In the genomic region with DNA sequence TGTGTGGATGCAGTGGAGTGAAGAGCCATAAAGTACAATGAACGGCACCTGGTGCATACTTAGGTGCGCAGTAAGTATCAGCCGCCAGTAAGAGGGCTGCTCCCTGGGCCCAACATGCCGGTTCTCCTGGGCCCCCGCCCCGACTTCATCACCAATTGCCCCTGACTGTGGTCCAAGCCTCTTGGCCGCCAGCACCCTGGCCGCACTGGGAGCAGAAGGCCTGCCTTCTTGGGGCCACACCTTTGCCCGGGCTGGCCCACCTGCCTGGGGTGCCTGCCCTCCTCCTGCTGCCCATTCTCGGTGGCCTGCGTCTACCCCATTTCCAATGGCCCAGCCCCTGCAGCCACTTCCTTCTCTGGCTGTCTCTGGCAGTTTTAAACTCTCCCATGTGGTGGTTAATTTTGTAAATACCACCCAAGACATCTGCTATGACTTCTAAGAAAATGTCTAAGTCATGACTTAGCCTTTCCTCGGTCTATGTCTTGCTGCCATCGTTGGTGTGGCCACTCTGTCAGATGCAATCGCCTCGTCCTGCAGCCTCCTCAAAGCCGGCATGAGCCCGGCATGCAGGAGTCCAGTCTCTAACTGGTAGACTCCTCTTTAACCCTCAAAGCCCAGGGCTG, we compare ENCODE assay signal across 16 cellular contexts. TPM values are rescaled to one million over a fixed set of nuclear protein-coding genes. Genes with fewer than 3 reads are reported as not detected.
A peak's percentile ranks its signal among the peaks of the same experiment; 100 is the strongest.
DNase-seq lines count a peak whose midpoint lies in the region; ATAC-seq, FAIRE-seq and TF ChIP-seq lines count a peak whose summit lies in the region.
"Had no signal": no experiment of that assay in that cellular context is flagged by ENCODE, and none has a peak within 500 bp of the region (broad histone marks: within the 10 kb centered on the region; RNA-seq: fewer than 3 reads in every experiment).

No MANE protein-coding gene starts in this region.

- no peaks in the 10 kb centered on the region for H3K27me3 Mint-ChIP-seq in WTC11 (ENCODE audit: low read depth)
- H3K27me3 Mint-ChIP-seq in nephron (ENCODE audit: low read depth) = no peaks in the 10 kb centered on the region

- intact Hi-C loops in HepG2 (cut with micrococcal nuclease; ENCODE audit: unreplicated experiment) = no loop called here
- intact Hi-C loops in right lobe of liver (cut with DNase I) = no loop called here
- intact Hi-C loops in cardiac septum (cut with DNase I) = no loop called here

- no peaks in the 10 kb centered on the region; the same call in 1 of the 2 replicates for H3K36me3 Mint-ChIP-seq in WTC11
- H3K36me3 Mint-ChIP-seq in nephron (ENCODE audit: low read depth) = no peaks in the 10 kb centered on the region

- TF ChIP-seq POLR2A in HepG2 (IDR thresholded peaks at IDR 0.05; ENCODE audit: insufficient read depth in 1 of 2, low read depth in 2 of 2, low read length in 2 of 2) (no peak), right lobe of liver (IDR thresholded peaks at IDR 0.05) (no peak)

- H4K20me1 ChIP-seq in HepG2 (ENCODE audit: insufficient read depth, low read length) = no peaks in the 10 kb centered on the region; the same call in 1 of the 2 replicates

- BruUV-seq in HepG2 (replicated peaks; lab: Mats Ljungman, UMichigan) = no TSS peak

- no peak for ATAC-seq in HepG2
- no peak for ATAC-seq in right lobe of liver
- ATAC-seq in WTC11 = no peak

- H3K27ac ChIP-seq in HepG2 (ENCODE audit: extremely low read length, insufficient read depth, low read length) (no peak overlapping the region), right lobe of liver (no peak overlapping the region)
- H3K27ac ChIP-seq: PC-9 had no signal

- H3K27me3 ChIP-seq in HepG2 (ENCODE audit: control insufficient read depth in 1 of 2, insufficient read depth in 2 of 2, low read length in 2 of 2) (peaks cover 14 to 93% of the 10 kb centered on the region in 2 experiments), right lobe of liver (no peaks in the 10 kb centered on the region)

- no peaks in the 10 kb centered on the region for H3K9me3 ChIP-seq in HepG2 (ENCODE audit: low read length)
- H3K9me3 ChIP-seq in right lobe of liver = no peaks in the 10 kb centered on the region
- H3K9me3 ChIP-seq: Caco-2 had no signal

- POLR2A ChIA-PET in HepG2 (lab: Yijun Ruan, JAX) = no interaction called here
- POLR2A ChIA-PET in WTC11 (lab: Charles Lee) = no interaction called here

- peaks cover 78% of the 10 kb centered on the region for H3K4me1 Mint-ChIP-seq in WTC11
- peaks cover 80% of the 10 kb centered on the region for H3K4me1 Mint-ChIP-seq in nephron

- no peak overlapping the region for H3K4me2 ChIP-seq in HepG2 (ENCODE audit: low read depth, low read length)
- H3K4me2 ChIP-seq: PC-9 had no signal

- no peak for TF ChIP-seq CTCF in HepG2 (CRISPR knock-in tag; IDR thresholded peaks at IDR 0.05)
- no peak for TF ChIP-seq CTCF in right lobe of liver (IDR thresholded peaks at IDR 0.05)
- TF ChIP-seq CTCF in WTC11 (IDR thresholded peaks at IDR 0.05) = no peak
- TF ChIP-seq CTCF in nephron (IDR thresholded peaks at IDR 0.05; ENCODE audit: unreplicated experiment in 3 of 3) = no peak

- H3K4me3 Mint-ChIP-seq in WTC11 (no peak overlapping the region), nephron (no peak overlapping the region)

- 20% methylated on average over 14 of the region's 17 CpGs for WGBS in HepG2 (ENCODE audit: low lambda C conversion rate)
- WGBS in right lobe of liver (ENCODE audit: insufficient coverage, low coverage, low lambda C conversion rate, missing lambda C conversion rate) = 59% methylated on average over 5 of the region's 17 CpGs

- H2AFZ ChIP-seq in HepG2 (ENCODE audit: low read length) = no peak overlapping the region
- H2AFZ ChIP-seq: PC-9 had no signal

- no peak overlapping the region for H3K4me3 ChIP-seq in HepG2 (replicated peaks in 1 of 3; ENCODE audit: insufficient read depth in 1 of 3, low read depth in 2 of 3, low read length in 3 of 3)
- no peak overlapping the region for H3K4me3 ChIP-seq in right lobe of liver
- H3K4me3 ChIP-seq: PC-9 had no signal

- H3K27ac Mint-ChIP-seq in WTC11 (peak overlapping the region; percentile 29; the same call in 1 of the 2 replicates), nephron (peak overlapping the region in 2 of 3 experiments; percentile 81 to 98)

- H3K9me3 Mint-ChIP-seq in WTC11 (no peaks in the 10 kb centered on the region), nephron (no peaks in the 10 kb centered on the region)

- DNase-seq in HepG2 (ENCODE audit: low spot score) = no peak
- DNase-seq in right lobe of liver = no peak
- DNase-seq in WTC11 (ENCODE audit: low spot score) = no peak
- no peak for DNase-seq in cardiac septum (ENCODE audit: low spot score)
- DNase-seq in NCI-H345 (lab: John Stamatoyannopoulos, UW) = no peak
- DNase-seq in GM19240 (ENCODE audit: insufficient read length, low spot score) = no peak
- DNase-seq in EL = no peak
- DNase-seq: Caco-2, HCEC 1CT, KG1, NCI-H2171 treated with DMSO at 0.1 percent for 48 hours, PC-9 had no signal

- TF ChIP-seq RAD21 in HepG2 (CRISPR knock-in tag; IDR thresholded peaks at IDR 0.05) = no peak

- FAIRE-seq in HepG2 (lab: Jason Lieb, UNC) = no peak

- TF ChIP-seq EP300 in HepG2 (IDR thresholded peaks at IDR 0.05; ENCODE audit: low read depth in 2 of 2, low read length in 2 of 2) = no peak
- TF ChIP-seq EP300 in HepG2 (CRISPR knock-in tag; IDR thresholded peaks at IDR 0.05; ENCODE audit: borderline replicate concordance) = no peak

- H3K4me1 ChIP-seq in HepG2 (ENCODE audit: insufficient read depth, low read length) (no peaks in the 10 kb centered on the region), right lobe of liver (no peaks in the 10 kb centered on the region)
- H3K4me1 ChIP-seq: Caco-2 had no signal

- no peak overlapping the region for H3K9ac ChIP-seq in HepG2 (ENCODE audit: insufficient read depth, low read depth, low read length)

- in situ Hi-C loops in HepG2 (cut with HindIII; ENCODE audit: extremely low pct_ligation_motif_present, low pct_unique_long_range_greater_than_20kb) = no loop called here

- no peaks in the 10 kb centered on the region for H3K79me2 ChIP-seq in HepG2 (ENCODE audit: insufficient read depth, low read length)

- no peaks in the 10 kb centered on the region for H3K36me3 ChIP-seq in HepG2 (replicated peaks in 1 of 2; ENCODE audit: control insufficient read depth in 1 of 2, insufficient read depth in 2 of 2, low read length in 2 of 2)
- H3K36me3 ChIP-seq in right lobe of liver = no peaks in the 10 kb centered on the region

- CTCF ChIA-PET in HepG2 (lab: Yijun Ruan, JAX; ENCODE audit: low intra/inter-chr PET ratio, low total read pairs) (no interaction called here), WTC11 (lab: Charles Lee) (no interaction called here)

RNA-seq across cellular contexts. Expression of gene PMEPA1, which starts 36.8 kb away (rescaled TPM):
- total RNA-seq in HepG2 (2016; rRNA removed; fragmentation: Illumina TruSeq; extraction: Trizol) = not detected in 2 replicates
- not detected in 2 replicates for total RNA-seq in HepG2 (2016; cell fraction: cytosol; rRNA removed; fragmentation: Illumina TruSeq; extraction: Trizol; ENCODE audit: low read depth)
- total RNA-seq in HepG2 (2016; cell fraction: insoluble cytoplasmic fraction; rRNA removed; fragmentation: Illumina TruSeq; extraction: Trizol) = not detected in 2 replicates
- total RNA-seq in HepG2 (2016; cell fraction: membrane; rRNA removed; fragmentation: Illumina TruSeq; extraction: Trizol) = 0.31 TPM in 1 of 2 replicates, not detected in the other
- total RNA-seq in HepG2 (2016; cell fraction: nucleus; rRNA removed; fragmentation: Illumina TruSeq; extraction: Trizol) = not detected in 2 replicates
- polyA plus RNA-seq in HepG2 (2011; rRNA removed) = 0.08 TPM in 1 of 2 replicates, not detected in the other
- 0.03 TPM in 1 of 2 replicates, not detected in the other for polyA plus RNA-seq in HepG2 (2011; cell fraction: cytosol; rRNA removed)
- 0.12 and 0.16 TPM in 2 replicates for polyA plus RNA-seq in HepG2 (2011; cell fraction: nucleus; rRNA removed)
- polyA plus RNA-seq in HepG2 (2012) = not detected in 2 replicates
- polyA plus RNA-seq in HepG2 (2016; cell fraction: cytosol; fragmentation: Illumina TruSeq; extraction: Trizol; ENCODE audit: low read depth) = not detected in 2 replicates
- polyA plus RNA-seq in HepG2 (2016; cell fraction: insoluble cytoplasmic fraction; fragmentation: Illumina TruSeq; extraction: Trizol; ENCODE audit: low read depth) = not detected in 2 replicates
- polyA plus RNA-seq in HepG2 (2016; cell fraction: membrane; fragmentation: Illumina TruSeq; extraction: Trizol; ENCODE audit: low read depth) = 0.15 TPM in 1 of 2 replicates, not detected in the other
- not detected in 2 replicates for polyA plus RNA-seq in HepG2 (2016; cell fraction: nucleus; fragmentation: Illumina TruSeq; extraction: Trizol; ENCODE audit: insufficient read depth, low read depth)
- polyA minus RNA-seq in HepG2 (2011; rRNA and poly(A)+ RNA removed; ENCODE audit: low replicate concordance) = 0.20 and 7.8 TPM in 2 replicates
- polyA minus RNA-seq in HepG2 (2011; cell fraction: cytosol; rRNA and poly(A)+ RNA removed) = 0.53 TPM in 1 of 2 replicates, not detected in the other
- polyA minus RNA-seq in HepG2 (2011; cell fraction: nucleus; rRNA and poly(A)+ RNA removed) = 0.39 TPM in 1 of 2 replicates, not detected in the other
- total RNA-seq in right lobe of liver = 1 to 10 TPM in 4 of 6 experiments, under 1 TPM in 2; 0.50 to 2.3 (median 1.4) TPM
- 29.8 to 40.6 TPM (median 31.0 TPM) in 3 replicates for total RNA-seq in WTC11 (2021)
- 34.8 TPM for total RNA-seq in cardiac septum

RNA-seq across cellular contexts. Expression of gene ZBP1, which starts 52.8 kb away (rescaled TPM):
- not detected in 2 replicates for total RNA-seq in HepG2 (2016; rRNA removed; fragmentation: Illumina TruSeq; extraction: Trizol)
- not detected in 2 replicates for total RNA-seq in HepG2 (2016; cell fraction: cytosol; rRNA removed; fragmentation: Illumina TruSeq; extraction: Trizol; ENCODE audit: low read depth)
- not detected in 2 replicates for total RNA-seq in HepG2 (2016; cell fraction: insoluble cytoplasmic fraction; rRNA removed; fragmentation: Illumina TruSeq; extraction: Trizol)
- total RNA-seq in HepG2 (2016; cell fraction: membrane; rRNA removed; fragmentation: Illumina TruSeq; extraction: Trizol) = not detected in 2 replicates
- not detected in 2 replicates for total RNA-seq in HepG2 (2016; cell fraction: nucleus; rRNA removed; fragmentation: Illumina TruSeq; extraction: Trizol)
- not detected in 2 replicates for polyA plus RNA-seq in HepG2 (2011; rRNA removed)
- not detected in 2 replicates for polyA plus RNA-seq in HepG2 (2011; cell fraction: cytosol; rRNA removed)
- polyA plus RNA-seq in HepG2 (2011; cell fraction: nucleus; rRNA removed) = not detected in 2 replicates
- not detected in 2 replicates for polyA plus RNA-seq in HepG2 (2012)
- not detected in 2 replicates for polyA plus RNA-seq in HepG2 (2016; cell fraction: cytosol; fragmentation: Illumina TruSeq; extraction: Trizol; ENCODE audit: low read depth)
- polyA plus RNA-seq in HepG2 (2016; cell fraction: insoluble cytoplasmic fraction; fragmentation: Illumina TruSeq; extraction: Trizol; ENCODE audit: low read depth) = not detected in 2 replicates
- polyA plus RNA-seq in HepG2 (2016; cell fraction: membrane; fragmentation: Illumina TruSeq; extraction: Trizol; ENCODE audit: low read depth) = not detected in 2 replicates
- not detected in 2 replicates for polyA plus RNA-seq in HepG2 (2016; cell fraction: nucleus; fragmentation: Illumina TruSeq; extraction: Trizol; ENCODE audit: insufficient read depth, low read depth)
- not detected in 2 replicates for polyA minus RNA-seq in HepG2 (2011; rRNA and poly(A)+ RNA removed; ENCODE audit: low replicate concordance)
- not detected in 2 replicates for polyA minus RNA-seq in HepG2 (2011; cell fraction: cytosol; rRNA and poly(A)+ RNA removed)
- not detected in 2 replicates for polyA minus RNA-seq in HepG2 (2011; cell fraction: nucleus; rRNA and poly(A)+ RNA removed)
- total RNA-seq in right lobe of liver = under 1 TPM in 4 of 6 experiments, not detected in 2; 0.14 to 0.75 (median 0.36) TPM
- not detected in 3 replicates for total RNA-seq in WTC11 (2021)
- 0.43 TPM for total RNA-seq in cardiac septum
- total RNA-seq: A172, Caco-2, NCI-H460, PC-9, SK-MEL-5 had no signal
